Comparison of ENCODE assay signal across 18 cellular contexts in genomic region chr11:15829312-15829711, GRCh38.
A peak's percentile ranks its signal among the peaks of the same experiment; 100 is the strongest.
DNase-seq lines count a peak whose midpoint lies in the region; ATAC-seq, FAIRE-seq and TF ChIP-seq lines count a peak whose summit lies in the region.
"Had no signal": no experiment of that assay in that cellular context is flagged by ENCODE, and none has a peak within 500 bp of the region (broad histone marks: within the 10 kb centered on the region; RNA-seq: fewer than 3 reads in every experiment).

No MANE protein-coding gene starts in this region.

- FAIRE-seq in islet of Langerhans (lab: Jason Lieb, UNC) = peak; percentile 30
- FAIRE-seq: A204.1 had no signal

- H3K4me3 ChIP-seq in heart right ventricle = no peak overlapping the region
- H3K4me3 ChIP-seq: GM23338, MG63 had no signal

- H3K4me1 ChIP-seq in heart right ventricle = peaks cover 3 to 62% (median 32%) of the 10 kb centered on the region in 9 donors

- H3K27ac ChIP-seq in heart right ventricle = peak overlapping the region in 7 of 10 donors; percentile 10 to 81 (median 59)
- H3K27ac ChIP-seq: C4-2B had no signal

- DNase-seq in heart right ventricle = no peak
- DNase-seq in Right ventricle myocardium inferior (ENCODE audit: missing footprints) = no peak
- peak; percentile 45 for DNase-seq in OCI-M1 (lab: John Stamatoyannopoulos, UW)
- no peak for DNase-seq in kidney glomerular epithelial cell (lab: John Stamatoyannopoulos, UW)
- no peak for DNase-seq in central memory CD4-positive, alpha-beta T cell
- DNase-seq in GM10266 (ENCODE audit: extremely low spot score) = no peak
- DNase-seq: COR-L47, DMS153, EL, MG63, NCI-H1436, NCI-H2029 treated with DMSO at 0.1 percent for 48 hours, NCI-H510A treated with DMSO at 0.1 percent for 48 hours had no signal

- intact Hi-C loops in heart right ventricle (cut with DNase I) = loop anchor here in 4 of 10 donors (5.0 to 10.0 kb wide), 3 partner anchors 155 to 783 kb away; no protein-coding TSS in a partner anchor
- intact Hi-C loops in Right ventricle myocardium inferior (cut with DNase I) = loop anchor here (10.0 kb wide), 1 partner anchor 55 kb away; no protein-coding TSS in a partner anchor

- ATAC-seq in heart right ventricle = peak in 5 of 8 donors; percentile 26 to 59 (median 57)
- no peak for ATAC-seq in Right ventricle myocardium inferior
- ATAC-seq in HG02759 (IDR thresholded peaks at IDR 0.05; ENCODE audit: unreplicated experiment) = no peak
- ATAC-seq: GM23338 had no signal

- H3K27me3 ChIP-seq in heart right ventricle = no peaks in the 10 kb centered on the region
- H3K27me3 ChIP-seq: MG63 had no signal

- TF ChIP-seq CTCF in heart right ventricle (IDR thresholded peaks at IDR 0.05) (no peak), GM10266 (IDR thresholded peaks at IDR 0.05; ENCODE audit: control insufficient read depth, insufficient read depth, low read depth, missing control alignments) (no peak)

- 39 to 59% methylated on average over 1 of the region's 1 CpG for WGBS in heart right ventricle, 2 donors

- no peaks in the 10 kb centered on the region for H3K36me3 ChIP-seq in heart right ventricle
- H3K36me3 ChIP-seq: MG63 had no signal

- H3K9me3 ChIP-seq in heart right ventricle = no peaks in the 10 kb centered on the region
- H3K9me3 ChIP-seq: MG63 had no signal

Comparison
In these comparisons a context has a peak if more than half of its experiments do, and no peak if none do; other contexts are left out.
1. ATAC-seq: peak in heart right ventricle (5 of 8); none in Right ventricle myocardium inferior (single experiment) and HG02759 (single experiment).